ENCODE assay signal across 8 cellular contexts in genomic region chr19:52398091-52398461, GRCh38. TPM values are rescaled to one million over a fixed set of nuclear protein-coding genes. Genes with fewer than 3 reads are reported as not detected.
DNase-seq lines count a peak whose midpoint lies in the region; ATAC-seq and TF ChIP-seq lines count a peak whose summit lies in the region.

No MANE protein-coding gene starts in this region.

- H3K27me3 ChIP-seq in GM23248 (replicated peaks; ENCODE audit: insufficient read depth) (no peaks in the 10 kb centered on the region), rectal smooth muscle tissue (ENCODE audit: control insufficient read depth, insufficient read depth, low read length) (no peaks in the 10 kb centered on the region)

- DNase-seq in CD14-positive monocyte (ENCODE audit: low spot score) (no peak), GM23248 (peak; percentile 59), germinal center (ENCODE audit: low spot score) (peak; percentile 10), SKM-1 treated with dmso at 0.1 percent for 144 hours (lab: John Stamatoyannopoulos, UW; ENCODE audit: unreplicated experiment) (no peak)
- DNase-seq in activated CD4-positive, alpha-beta memory T cell treated with anti-CD3 and anti-CD28 coated beads, Interleukin-2, amount 10 ng/mL, durations not matched to agents 7 days and 5 days: peak; percentile 18
- DNase-seq in activated effector memory CD4-positive, alpha-beta T cell treated with Interleukin-2 at 50 U/mL for 16 hours: no peak

- POLR2A ChIA-PET in activated CD4-positive, alpha-beta memory T cell treated with anti-CD3 and anti-CD28 coated beads, Interleukin-2, amount 10 ng/mL, durations not matched to agents 7 days and 5 days (lab: Charles Lee): interaction anchor here (0.7 to 1.9 kb wide), 2 partner anchors 28 to 173 kb away, joined by 3 to 9 read pairs; partner anchors contain the start of gene ZNF880

- H3K36me3 Mint-ChIP-seq in CD14-positive monocyte: peaks cover 38 to 40% of the 10 kb centered on the region in 2 donors
- H3K36me3 Mint-ChIP-seq in activated CD4-positive, alpha-beta memory T cell treated with anti-CD3 and anti-CD28 coated beads, Interleukin-2, amount 10 ng/mL, durations not matched to agents 7 days and 5 days (ENCODE audit: low read depth): peaks cover 63% of the 10 kb centered on the region

- H3K9ac ChIP-seq in GM23248 (peak overlapping the region; percentile 96), rectal smooth muscle tissue (ENCODE audit: low read length) (peak overlapping the region; percentile 72)

- H3K4me3 ChIP-seq in GM23248: peak overlapping the region; percentile 94
- H3K4me3 ChIP-seq in rectal smooth muscle tissue (ENCODE audit: low read length): peak overlapping the region; percentile 77

- peak overlapping the region; percentile 66 to 90 (median 79) for H3K27ac Mint-ChIP-seq in CD14-positive monocyte
- peak overlapping the region; percentile 82 for H3K27ac Mint-ChIP-seq in activated CD4-positive, alpha-beta memory T cell treated with anti-CD3 and anti-CD28 coated beads, Interleukin-2, amount 10 ng/mL, durations not matched to agents 7 days and 5 days

- 1 to 2% methylated on average over 14 of the region's 14 CpGs for WGBS in GM23248 (ENCODE audit: low coverage in 1 of 2, low lambda C conversion rate in 2 of 2, missing lambda C conversion rate in 2 of 2), 2 experiments

- peak overlapping the region; percentile 94 for H3K27ac ChIP-seq in GM23248
- H3K27ac ChIP-seq in rectal smooth muscle tissue (ENCODE audit: low read depth, low read length): peak overlapping the region; percentile 56

- H2AFZ ChIP-seq in GM23248: peak overlapping the region; percentile 98

- no peaks in the 10 kb centered on the region for H3K9me2 ChIP-seq in GM23248 (ENCODE audit: insufficient read depth)

- H3K36me3 ChIP-seq in GM23248 (ENCODE audit: low read depth) (peaks cover 32% of the 10 kb centered on the region), rectal smooth muscle tissue (ENCODE audit: control insufficient read depth, insufficient read depth, low read length) (peaks cover 19% of the 10 kb centered on the region)

- H3K9me3 Mint-ChIP-seq in CD14-positive monocyte: peaks cover 56 to 92% (median 89%) of the 10 kb centered on the region in 7 donors
- H3K9me3 Mint-ChIP-seq in activated CD4-positive, alpha-beta memory T cell treated with anti-CD3 and anti-CD28 coated beads, Interleukin-2, amount 10 ng/mL, durations not matched to agents 7 days and 5 days: peaks cover 54% of the 10 kb centered on the region

- no peaks in the 10 kb centered on the region for H3K9me3 ChIP-seq in GM23248 (ENCODE audit: low read depth)

- H3K4me1 Mint-ChIP-seq in CD14-positive monocyte: peaks cover 15% of the 10 kb centered on the region
- H3K4me1 Mint-ChIP-seq in activated CD4-positive, alpha-beta memory T cell treated with anti-CD3 and anti-CD28 coated beads, Interleukin-2, amount 10 ng/mL, durations not matched to agents 7 days and 5 days: peaks cover 14% of the 10 kb centered on the region

- H3K4me1 ChIP-seq in GM23248 (ENCODE audit: insufficient read depth): no peaks in the 10 kb centered on the region
- no peaks in the 10 kb centered on the region for H3K4me1 ChIP-seq in rectal smooth muscle tissue (ENCODE audit: control insufficient read depth, insufficient read depth, low read length)

- ATAC-seq in HG03460 (IDR thresholded peaks at IDR 0.05; ENCODE audit: unreplicated experiment): no peak

- TF ChIP-seq CTCF in CD14-positive monocyte (IDR thresholded peaks at IDR 0.05): no peak

- H4K20me1 ChIP-seq in GM23248 (ENCODE audit: insufficient read depth): no peaks in the 10 kb centered on the region

- in situ Hi-C loops in GM23248 (cut with MboI): no loop called here

- H3K27me3 Mint-ChIP-seq in CD14-positive monocyte (ENCODE audit: low read depth in 3 of 3): peaks cover 0 to under 1% (median 0%) of the 10 kb centered on the region in 3 donors
- no peaks in the 10 kb centered on the region for H3K27me3 Mint-ChIP-seq in activated CD4-positive, alpha-beta memory T cell treated with anti-CD3 and anti-CD28 coated beads, Interleukin-2, amount 10 ng/mL, durations not matched to agents 7 days and 5 days

- peak overlapping the region; percentile 86 to 94 for H3K4me3 Mint-ChIP-seq in CD14-positive monocyte
- H3K4me3 Mint-ChIP-seq in activated CD4-positive, alpha-beta memory T cell treated with anti-CD3 and anti-CD28 coated beads, Interleukin-2, amount 10 ng/mL, durations not matched to agents 7 days and 5 days: peak overlapping the region; percentile 81

- 0 out of 2 replicates have a peak, but pooled peaks cover 6% of the 10 kb centered on the region for H3F3A ChIP-seq in GM23248 (ENCODE audit: insufficient read depth)

- peaks cover 45% of the 10 kb centered on the region for H3K79me2 ChIP-seq in GM23248 (ENCODE audit: insufficient read depth)

- peak overlapping the region; percentile 100 for H3K4me2 ChIP-seq in GM23248 (ENCODE audit: unreplicated experiment)

- intact Hi-C loops in CD14-positive monocyte (cut with micrococcal nuclease): no loop called here

- CTCF ChIA-PET in activated CD4-positive, alpha-beta memory T cell treated with anti-CD3 and anti-CD28 coated beads, Interleukin-2, amount 10 ng/mL, durations not matched to agents 7 days and 5 days (lab: Charles Lee): no interaction called here

RNA-seq across cellular contexts. Expression of gene ZNF528, which starts 0.4 kb away (rescaled TPM):
- polyA plus RNA-seq in CD14-positive monocyte (under 1 TPM; 0.67 to 0.86 TPM), GM23248 (2016; fragmentation: Nextera tagmentation; extraction: Ambion mirVana) (19.2 and 24.2 TPM in 2 replicates)
- total RNA-seq in GM23248 (2014; rRNA removed; shearing (Covaris generic)): 14.9 and 22.5 TPM in 2 replicates
- 10 to 100 TPM; 10.8 to 11.7 TPM for total RNA-seq in activated CD4-positive, alpha-beta memory T cell treated with anti-CD3 and anti-CD28 coated beads, Interleukin-2, amount 10 ng/mL, durations not matched to agents 7 days and 5 days

RNA-seq across cellular contexts. Expression of gene ZNF880, which starts 28.4 kb away (rescaled TPM):
- polyA plus RNA-seq in CD14-positive monocyte: 1 to 10 TPM; 4.5 to 5.5 TPM
- total RNA-seq in GM23248 (2014; rRNA removed; shearing (Covaris generic)): 22.0 and 34.8 TPM in 2 replicates
- 30.7 and 32.5 TPM in 2 replicates for polyA plus RNA-seq in GM23248 (2016; fragmentation: Nextera tagmentation; extraction: Ambion mirVana)
- total RNA-seq in activated CD4-positive, alpha-beta memory T cell treated with anti-CD3 and anti-CD28 coated beads, Interleukin-2, amount 10 ng/mL, durations not matched to agents 7 days and 5 days: 10 to 100 TPM; 15.5 to 15.9 TPM

RNA-seq across cellular contexts. Expression of gene ZNF534, which starts 30.9 kb away (rescaled TPM):
- polyA plus RNA-seq in CD14-positive monocyte (not detected), GM23248 (2016; fragmentation: Nextera tagmentation; extraction: Ambion mirVana) (0.16 and 0.20 TPM in 2 replicates)
- total RNA-seq in GM23248 (2014; rRNA removed; shearing (Covaris generic)): 0.25 TPM in 1 of 2 replicates, not detected in the other
- total RNA-seq in activated CD4-positive, alpha-beta memory T cell treated with anti-CD3 and anti-CD28 coated beads, Interleukin-2, amount 10 ng/mL, durations not matched to agents 7 days and 5 days: not detected

RNA-seq across cellular contexts. Expression of gene ZNF578, which starts 55.3 kb away (rescaled TPM):
- polyA plus RNA-seq in CD14-positive monocyte (not detected), GM23248 (2016; fragmentation: Nextera tagmentation; extraction: Ambion mirVana) (1.3 TPM in 2 replicates)
- 1.5 and 2.2 TPM in 2 replicates for total RNA-seq in GM23248 (2014; rRNA removed; shearing (Covaris generic))
- 1 to 10 TPM in 1 of 2 experiments, under 1 TPM in 1; 0.95 to 1.2 TPM for total RNA-seq in activated CD4-positive, alpha-beta memory T cell treated with anti-CD3 and anti-CD28 coated beads, Interleukin-2, amount 10 ng/mL, durations not matched to agents 7 days and 5 days

Comparison
In these comparisons a context has a peak if more than half of its experiments do, and no peak if none do; other contexts are left out.
1. DNase-seq: peak in GM23248 (single experiment), activated CD4-positive, alpha-beta memory T cell treated with anti-CD3 and anti-CD28 coated beads, Interleukin-2, amount 10 ng/mL, durations not matched to agents 7 days and 5 days (single experiment) and germinal center (single experiment); none in CD14-positive monocyte (single experiment), SKM-1 treated with dmso at 0.1 percent for 144 hours (single experiment) and activated effector memory CD4-positive, alpha-beta T cell treated with Interleukin-2 at 50 U/mL for 16 hours (single experiment).